In the genomic region with DNA sequence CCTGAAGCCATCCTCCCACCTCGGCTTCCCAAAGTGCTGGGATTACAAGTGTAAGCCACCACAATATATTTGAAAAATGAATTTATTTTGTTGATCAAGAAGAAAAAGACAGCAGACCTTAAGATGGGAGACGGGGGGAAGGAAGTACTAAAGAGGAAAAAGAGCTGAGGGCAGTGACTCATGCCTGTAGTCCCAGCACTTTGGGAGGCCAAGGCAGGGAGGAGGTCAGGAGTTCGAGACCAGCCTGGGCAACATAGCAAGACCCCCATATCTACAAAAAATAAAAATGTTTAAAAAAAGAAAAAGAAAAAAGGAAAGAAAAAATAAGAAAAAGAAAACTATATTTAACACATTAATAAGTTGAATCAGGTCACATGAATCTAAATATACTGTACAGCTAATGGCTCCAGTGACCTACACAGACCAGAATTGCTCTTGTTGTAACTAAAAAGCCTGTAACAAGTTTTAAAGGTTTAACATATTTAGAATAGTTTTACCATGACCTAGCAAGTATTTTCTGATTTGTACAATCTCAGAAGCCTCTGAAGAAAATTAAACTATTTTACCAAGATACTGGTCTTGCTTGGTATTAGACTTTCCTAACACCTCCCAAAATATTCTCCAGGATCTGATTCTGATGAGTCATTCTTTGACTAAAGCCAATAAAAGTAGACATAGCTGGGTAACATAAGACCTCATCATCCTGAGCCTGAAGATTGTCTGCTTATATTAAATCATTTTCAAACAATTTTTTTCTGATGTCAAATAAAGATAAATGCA, we compare ENCODE assay signal across 15 cellular contexts. TPM values are rescaled to one million over a fixed set of nuclear protein-coding genes. Genes with fewer than 3 reads are reported as not detected.
DNase-seq lines count a peak whose midpoint lies in the region; ATAC-seq and TF ChIP-seq lines count a peak whose summit lies in the region.
"Had no signal": no experiment of that assay in that cellular context is flagged by ENCODE, and none has a peak within 500 bp of the region (broad histone marks: within the 10 kb centered on the region; RNA-seq: fewer than 3 reads in every experiment).

No MANE protein-coding gene starts in this region.

- H3K9me2 ChIP-seq in PC-3 (replicated peaks; ENCODE audit: low read length), result no peaks in the 10 kb centered on the region

- H3K4me1 ChIP-seq in PC-3 (ENCODE audit: insufficient read depth, low read length), result peaks cover 34% of the 10 kb centered on the region
- H3K4me1 ChIP-seq: parathyroid adenoma had no signal

- H3K9ac ChIP-seq in PC-3 (ENCODE audit: low read length), result peak overlapping the region; percentile 53
- H3K9ac ChIP-seq: parathyroid adenoma had no signal

- peak; percentile 74 for DNase-seq in GM04503 (ENCODE audit: low read depth)
- peak; percentile 72 for DNase-seq in PC-3
- peak; percentile 61 to 65 for DNase-seq in cardiac fibroblast (ENCODE audit: low read depth in 2 of 2)
- peak; percentile 49 for DNase-seq in renal cortical epithelial cell (ENCODE audit: low read depth)
- DNase-seq in NCI-H1694 (lab: John Stamatoyannopoulos, UW), result no peak
- DNase-seq in NCI-H774 (lab: John Stamatoyannopoulos, UW), result no peak
- no peak for DNase-seq in NCI-H2171 (lab: John Stamatoyannopoulos, UW)
- DNase-seq: activated CD8-positive, alpha-beta memory T cell treated with anti-CD3 and anti-CD28 coated beads for 24 hours; activated naive CD8-positive, alpha-beta T cell treated with anti-CD3 and anti-CD28 coated beads, Interleukin-2, amount 10 ng/mL, durations not matched to agents 7 days and 5 days; dorsolateral prefrontal cortex; NCI-H1417 treated with DMSO at 0.1 percent for 48 hours; NK-92 treated with Interleukin-12 subunit alpha and Interleukin-12 subunit beta, amount 100 ng/mL, for 24 hours; stimulated activated CD4-positive, alpha-beta T cell treated with anti-CD3 and anti-CD28 coated beads, Interleukin-4, amount 100 ng/mL, for 1 hour; stomach had no signal

- peaks cover 5% of the 10 kb centered on the region for H3F3A ChIP-seq in PC-3 (ENCODE audit: low read length, unreplicated experiment)

- H3K27ac ChIP-seq in PC-3 (ENCODE audit: low read length), result peak overlapping the region; percentile 89
- H3K27ac ChIP-seq: dorsolateral prefrontal cortex, parathyroid adenoma, stomach had no signal

- TF ChIP-seq CTCF in PC-3 (conservative IDR thresholded peaks at IDR 0.05; ENCODE audit: low read depth, low read length) (no peak), cardiac fibroblast (IDR thresholded peaks at IDR 0.05; ENCODE audit: low read depth, low read length) (no peak)

- H3K4me2 ChIP-seq in PC-3 (ENCODE audit: low read length), result peak overlapping the region; percentile 61

- intact Hi-C loops in PC-3 (cut with micrococcal nuclease), result loop anchor here (2.0 kb wide), 1 partner anchor 16 kb away; no protein-coding TSS in a partner anchor

- peaks cover 7% of the 10 kb centered on the region for H3K79me2 ChIP-seq in PC-3 (ENCODE audit: low read length)

- POLR2A ChIA-PET in PC-3 (lab: Charles Lee; ENCODE audit: unreplicated experiment), result interaction anchor here (0.6 kb wide), 2 partner anchors 27 to 197 kb away, joined by 3 to 6 read pairs; no protein-coding TSS in a partner anchor

- peak overlapping the region; percentile 41; the same call in 1 of the 2 replicates for H2AFZ ChIP-seq in PC-3 (ENCODE audit: low read length)
- H2AFZ ChIP-seq: parathyroid adenoma had no signal

- ATAC-seq in PC-3, result peak; percentile 46

- no peaks in the 10 kb centered on the region for H3K9me3 ChIP-seq in PC-3 (ENCODE audit: low read length)
- H3K9me3 ChIP-seq: stomach had no signal

- no peaks in the 10 kb centered on the region for H3K27me3 ChIP-seq in PC-3 (ENCODE audit: low read length)
- H3K27me3 ChIP-seq: dorsolateral prefrontal cortex, stomach had no signal

- no TSS peak for BruUV-seq in PC-3 (replicated peaks; lab: Mats Ljungman, UMichigan)

- H4K20me1 ChIP-seq in PC-3 (ENCODE audit: low read length), result no peaks in the 10 kb centered on the region

- no peaks in the 10 kb centered on the region for H3K36me3 ChIP-seq in PC-3 (ENCODE audit: low read depth, low read length)
- H3K36me3 ChIP-seq: stomach had no signal

- H3K4me3 ChIP-seq in PC-3 (ENCODE audit: low read length), result peak overlapping the region; percentile 28; the same call in 1 of the 2 replicates
- H3K4me3 ChIP-seq in cardiac fibroblast (replicated peaks in 1 of 2; ENCODE audit: low read depth in 2 of 2, low read length in 2 of 2), result no peak overlapping the region
- H3K4me3 ChIP-seq: dorsolateral prefrontal cortex, stomach had no signal

- CTCF ChIA-PET in PC-3 (lab: Charles Lee), result no interaction called here

RNA-seq across cellular contexts. Expression of a gene that starts 4.3 kb away (rescaled TPM):
- total RNA-seq in PC-3 (2014; rRNA removed) (15.1 and 21.4 TPM in 2 replicates), renal cortical epithelial cell (19.4 and 29.7 TPM in 2 replicates)

Comparison
In these comparisons a context has a peak if more than half of its experiments do, and no peak if none do; other contexts are left out.
1. DNase-seq: peak in GM04503 (single experiment), PC-3 (single experiment), cardiac fibroblast (2 of 2) and renal cortical epithelial cell (single experiment); none in NCI-H1694 (single experiment), NCI-H774 (single experiment) and NCI-H2171 (single experiment).